Comparison of ENCODE assay signal across 16 cellular contexts in genomic region chrX:110743679-110744340, GRCh38. TPM values are rescaled to one million over a fixed set of nuclear protein-coding genes. Genes with fewer than 3 reads are reported as not detected.
DNase-seq lines count a peak whose midpoint lies in the region; ATAC-seq and TF ChIP-seq lines count a peak whose summit lies in the region.
"Had no signal": no experiment of that assay in that cellular context is flagged by ENCODE, and none has a peak within 500 bp of the region (broad histone marks: within the 10 kb centered on the region; RNA-seq: fewer than 3 reads in every experiment).

No MANE protein-coding gene starts in this region.

- no peaks in the 10 kb centered on the region for H3K4me1 Mint-ChIP-seq in activated T-cell treated with anti-CD3 and anti-CD28 coated beads, Interleukin-2, amount 50 U/mL, for 24 hours (ENCODE audit: low read depth)
- H3K4me1 Mint-ChIP-seq in progenitor cell of endocrine pancreas (ENCODE audit: low read depth), result peaks cover 4% of the 10 kb centered on the region

- peak; percentile 60 for ATAC-seq in GM18502 (IDR thresholded peaks at IDR 0.05; ENCODE audit: poor library complexity, unreplicated experiment)
- ATAC-seq in GM21717 (IDR thresholded peaks at IDR 0.05; ENCODE audit: unreplicated experiment), result peak; percentile 80
- peak; percentile 59 for ATAC-seq in HG03575 (IDR thresholded peaks at IDR 0.05; ENCODE audit: extremely low read depth, insufficient number of reproducible peaks, low FRiP score, unreplicated experiment)
- no peak for ATAC-seq in esophagus mucosa
- ATAC-seq: left colon had no signal

- no peaks in the 10 kb centered on the region for H3K9me3 Mint-ChIP-seq in activated T-cell treated with anti-CD3 and anti-CD28 coated beads, Interleukin-2, amount 50 U/mL, for 24 hours
- no peaks in the 10 kb centered on the region for H3K9me3 Mint-ChIP-seq in progenitor cell of endocrine pancreas (ENCODE audit: low read depth)
- H3K9me3 Mint-ChIP-seq: activated T-cell treated with anti-CD3 and anti-CD28 coated beads, Interleukin-2, amount 50 U/mL, for 72 hours had no signal

- TF ChIP-seq CTCF in fibroblast of villous mesenchyme (IDR thresholded peaks at IDR 0.05; ENCODE audit: insufficient read depth, low read depth, low read length), result no peak
- TF ChIP-seq CTCF in progenitor cell of endocrine pancreas (IDR thresholded peaks at IDR 0.05; ENCODE audit: unreplicated experiment), result no peak

- no peak overlapping the region for H3K4me3 Mint-ChIP-seq in activated T-cell treated with anti-CD3 and anti-CD28 coated beads, Interleukin-2, amount 50 U/mL, for 24 hours
- no peak overlapping the region for H3K4me3 Mint-ChIP-seq in progenitor cell of endocrine pancreas (ENCODE audit: low read depth)
- H3K4me3 Mint-ChIP-seq: activated T-cell treated with anti-CD3 and anti-CD28 coated beads, Interleukin-2, amount 50 U/mL, for 72 hours had no signal

- no peak overlapping the region for H3K27ac Mint-ChIP-seq in activated T-cell treated with anti-CD3 and anti-CD28 coated beads, Interleukin-2, amount 50 U/mL, for 24 hours
- no peak overlapping the region for H3K27ac Mint-ChIP-seq in progenitor cell of endocrine pancreas
- H3K27ac Mint-ChIP-seq: activated T-cell treated with anti-CD3 and anti-CD28 coated beads, Interleukin-2, amount 50 U/mL, for 72 hours had no signal

- peak; percentile 12 for DNase-seq in fibroblast of villous mesenchyme (ENCODE audit: low read depth)
- no peak for DNase-seq in activated T-cell treated with anti-CD3 and anti-CD28 coated beads, Interleukin-2, amount 50 U/mL, for 24 hours
- no peak for DNase-seq in progenitor cell of endocrine pancreas (ENCODE audit: low spot score, unreplicated experiment)
- DNase-seq in iPS-NIHi11 (ENCODE audit: low spot score), result no peak
- DNase-seq: BE2C, left colon, NCI-H1048, NCI-H510A, SHP77 treated with DMSO at 0.1 percent for 48 hours, spleen had no signal

- no peaks in the 10 kb centered on the region for H3K36me3 Mint-ChIP-seq in activated T-cell treated with anti-CD3 and anti-CD28 coated beads, Interleukin-2, amount 50 U/mL, for 24 hours (ENCODE audit: low read depth)
- H3K36me3 Mint-ChIP-seq in progenitor cell of endocrine pancreas (ENCODE audit: insufficient read depth), result no peaks in the 10 kb centered on the region

- H3K4me3 ChIP-seq in fibroblast of villous mesenchyme (ENCODE audit: low read depth, low read length), result no peak overlapping the region
- H3K4me3 ChIP-seq: spleen had no signal

- H3K27me3 Mint-ChIP-seq in activated T-cell treated with anti-CD3 and anti-CD28 coated beads, Interleukin-2, amount 50 U/mL, for 24 hours, result peaks cover 48% of the 10 kb centered on the region
- peaks cover 3% of the 10 kb centered on the region for H3K27me3 Mint-ChIP-seq in progenitor cell of endocrine pancreas

RNA-seq across cellular contexts. Expression of gene CHRDL1, which starts 51.8 kb away (rescaled TPM):
- total RNA-seq in fibroblast of villous mesenchyme (under 0.01 TPM in 2 replicates), esophagus mucosa (1.7 TPM), progenitor cell of endocrine pancreas (17.8 and 19.7 TPM in 2 replicates)
- total RNA-seq: activated T-cell treated with anti-CD3 and anti-CD28 coated beads, Interleukin-2, amount 50 U/mL, for 72 hours; bronchial epithelial cell had no signal
